Comparison of ENCODE assay signal across 16 cellular contexts in genomic region chr5:139641116-139642080, GRCh38. TPM values are rescaled to one million over a fixed set of nuclear protein-coding genes. Genes with fewer than 3 reads are reported as not detected.
DNase-seq lines count a peak whose midpoint lies in the region; ATAC-seq, FAIRE-seq and TF ChIP-seq lines count a peak whose summit lies in the region.
"Had no signal": no experiment of that assay in that cellular context is flagged by ENCODE, and none has a peak within 500 bp of the region (broad histone marks: within the 10 kb centered on the region; RNA-seq: fewer than 3 reads in every experiment).

No MANE protein-coding gene starts in this region.

- FAIRE-seq in GM12892 (lab: Jason Lieb, UNC): no peak
- FAIRE-seq: keratinocyte had no signal

- H3K4me3 ChIP-seq in HEK293 (ENCODE audit: low read depth, low read length): no peak overlapping the region
- H3K4me3 ChIP-seq in mesendoderm (ENCODE audit: low read length): no peak overlapping the region

- intact Hi-C loops in activated B cell treated with CpG ODN at 0.5 μM for 24 hours (cut with micrococcal nuclease): no loop called here

- no peaks in the 10 kb centered on the region for H3K9me3 ChIP-seq in HEK293 (ENCODE audit: control insufficient read depth, insufficient read depth, low read depth, low read length)

- peak overlapping the region; percentile 37 for H3K56ac ChIP-seq in mesendoderm (ENCODE audit: low read length)

- TF ChIP-seq CTCF in HEK293 (tag by site-specific recombination; IDR thresholded peaks at IDR 0.05) (no peak), activated B cell treated with CpG ODN at 0.5 μM for 24 hours (IDR thresholded peaks at IDR 0.05) (no peak)

- no peaks in the 10 kb centered on the region for H3K36me3 Mint-ChIP-seq in activated B cell treated with CpG ODN at 0.5 μM for 24 hours (ENCODE audit: low read depth)
- peaks cover 6 to 40% of the 10 kb centered on the region in 2 donors for H3K36me3 Mint-ChIP-seq in stimulated activated naive B cell treated with anti-CD40 and anti-IgM and Interleukin-4, amounts not matched to agents 10 μg/mL and 1 μg/mL and 100 μg/mL, for 72 hours
- H3K36me3 Mint-ChIP-seq: activated naive CD4-positive, alpha-beta T cell treated with anti-CD3 and anti-CD28 coated beads, Interleukin-2, amount 50 U/mL, for 72 hours; CD4-positive, alpha-beta memory T cell had no signal

- H2BK15ac ChIP-seq in mesendoderm (replicated peaks; ENCODE audit: low read depth): no peak overlapping the region

- no peak overlapping the region for H3K18ac ChIP-seq in mesendoderm (ENCODE audit: low read length)

- H3K4ac ChIP-seq in mesendoderm (ENCODE audit: low read depth, low read length): peak overlapping the region; percentile 4

- peaks cover 78% of the 10 kb centered on the region for H3K4me1 Mint-ChIP-seq in activated B cell treated with CpG ODN at 0.5 μM for 24 hours
- peaks cover 50 to 99% of the 10 kb centered on the region in 2 donors for H3K4me1 Mint-ChIP-seq in stimulated activated naive B cell treated with anti-CD40 and anti-IgM and Interleukin-4, amounts not matched to agents 10 μg/mL and 1 μg/mL and 100 μg/mL, for 72 hours

- no CpG with 5 or more reads among the region's 6 CpGs for WGBS in mesendoderm (ENCODE audit: extremely low coverage, insufficient coverage, low lambda C conversion rate)

- no peak overlapping the region for H3K23ac ChIP-seq in mesendoderm (ENCODE audit: low read length)

- no peaks in the 10 kb centered on the region for H3K79me2 ChIP-seq in mesendoderm (ENCODE audit: control insufficient read depth, insufficient read depth, low read length)

- H4K8ac ChIP-seq in mesendoderm (ENCODE audit: low read depth, low read length): no peak overlapping the region

- no peak overlapping the region for H2BK120ac ChIP-seq in mesendoderm (ENCODE audit: low read depth, low read length)

- H3K27me3 ChIP-seq in mesendoderm (ENCODE audit: insufficient read depth, low read length, poor library complexity): no peaks in the 10 kb centered on the region

- H3K9me3 Mint-ChIP-seq in activated B cell treated with CpG ODN at 0.5 μM for 24 hours: no peaks in the 10 kb centered on the region
- no peaks in the 10 kb centered on the region for H3K9me3 Mint-ChIP-seq in stimulated activated naive B cell treated with anti-CD40 and anti-IgM and Interleukin-4, amounts not matched to agents 10 μg/mL and 1 μg/mL and 100 μg/mL, for 72 hours
- H3K9me3 Mint-ChIP-seq: activated naive CD4-positive, alpha-beta T cell treated with anti-CD3 and anti-CD28 coated beads, Interleukin-2, amount 50 U/mL, for 72 hours; CD4-positive, alpha-beta memory T cell had no signal

- no peaks in the 10 kb centered on the region for H3K36me3 ChIP-seq in HEK293 (ENCODE audit: control insufficient read depth in 2 of 2, insufficient read depth in 1 of 2, low read length in 2 of 2)
- H3K36me3 ChIP-seq in mesendoderm (ENCODE audit: control insufficient read depth, insufficient read depth, low read length): no peaks in the 10 kb centered on the region

- peak overlapping the region; percentile 24 for H3K9ac ChIP-seq in mesendoderm (ENCODE audit: low read length)

- H4K5ac ChIP-seq in mesendoderm (ENCODE audit: low read length): no peak overlapping the region

- DNase-seq in activated B cell treated with CpG ODN at 0.5 μM for 24 hours: no peak
- DNase-seq in mesendoderm: no peak
- no peak for DNase-seq in stimulated activated naive B cell treated with anti-CD40 and anti-IgM and Interleukin-4, amounts not matched to agents 10 μg/mL and 1 μg/mL and 100 μg/mL, for 72 hours
- no peak for DNase-seq in GM12892 (ENCODE audit: insufficient read length)
- DNase-seq in iPS-NIHi7 (ENCODE audit: extremely low spot score): no peak
- DNase-seq: activated CD8-positive, alpha-beta T cell treated with anti-CD3 and anti-CD28 coated beads, Interleukin-2, amount 10 ng/mL, durations not matched to agents 7 days and 5 days; CD4-positive, alpha-beta memory T cell; central memory CD4-positive, alpha-beta T cell; GOT3; SIG-M5; stimulated activated CD4-positive, alpha-beta T cell treated with anti-CD3 and anti-CD28 coated beads, Interleukin-4, amount 100 ng/mL, for 1 hour; T1000 had no signal

- peak overlapping the region; percentile 22 for H3K27ac Mint-ChIP-seq in activated B cell treated with CpG ODN at 0.5 μM for 24 hours
- H3K27ac Mint-ChIP-seq in stimulated activated naive B cell treated with anti-CD40 and anti-IgM and Interleukin-4, amounts not matched to agents 10 μg/mL and 1 μg/mL and 100 μg/mL, for 72 hours: peak overlapping the region; percentile 71
- H3K27ac Mint-ChIP-seq: activated CD8-positive, alpha-beta T cell treated with anti-CD3 and anti-CD28 coated beads, Interleukin-2, amount 10 ng/mL, durations not matched to agents 7 days and 5 days had no signal

- H3K4me1 ChIP-seq in HEK293 (ENCODE audit: control insufficient read depth, insufficient read depth, low read length) (peaks cover 2% of the 10 kb centered on the region; the same call in 1 of the 2 replicates), mesendoderm (ENCODE audit: control insufficient read depth, low read depth, low read length) (peaks cover 41% of the 10 kb centered on the region)

- TF ChIP-seq POLR2A in GM12892 (IDR thresholded peaks at IDR 0.05; ENCODE audit: low read depth, low read length): no peak

- POLR2A ChIA-PET in HEK293 (lab: Yijun Ruan, JAX) (no interaction called here), activated B cell treated with CpG ODN at 0.5 μM for 24 hours (lab: Charles Lee) (interaction anchor here (0.6 to 9.3 kb wide), 3 partner anchors 23 to 547 kb away, joined by 11 to 417 read pairs (median 179); no protein-coding TSS in a partner anchor)

- H3K27ac ChIP-seq in HEK293 (ENCODE audit: extremely low read depth, low read depth, low read length) (no peak overlapping the region), mesendoderm (ENCODE audit: low read depth, low read length) (no peak overlapping the region)

- peaks cover 1% of the 10 kb centered on the region for H3K79me1 ChIP-seq in mesendoderm (ENCODE audit: low read length)

- no peak overlapping the region for H2AK5ac ChIP-seq in mesendoderm (ENCODE audit: low read length)

- H2BK5ac ChIP-seq in mesendoderm (ENCODE audit: low read length): peak overlapping the region; percentile 6

- CTCF ChIA-PET in HEK293 (lab: Yijun Ruan, JAX) (interaction anchor here (1.3 kb wide), 1 partner anchor 124 kb away, joined by 5 read pairs; no protein-coding TSS in a partner anchor), activated B cell treated with CpG ODN at 0.5 μM for 24 hours (lab: Charles Lee) (interaction anchor here (1.1 kb wide), 1 partner anchor 49 kb away, joined by 4 read pairs; no protein-coding TSS in a partner anchor)

- ATAC-seq in activated B cell treated with CpG ODN at 0.5 μM for 24 hours (ENCODE audit: low read depth) (no peak), GM21825 (IDR thresholded peaks at IDR 0.05; ENCODE audit: unreplicated experiment) (no peak)
- ATAC-seq in stimulated activated naive B cell treated with anti-CD40 and anti-IgM and Interleukin-4, amounts not matched to agents 10 μg/mL and 1 μg/mL and 100 μg/mL, for 72 hours (replicated peaks): no peak
- ATAC-seq: activated CD8-positive, alpha-beta T cell treated with anti-CD3 and anti-CD28 coated beads, Interleukin-2, amount 10 ng/mL, durations not matched to agents 7 days and 5 days; activated naive CD4-positive, alpha-beta T cell treated with anti-CD3 and anti-CD28 coated beads, Interleukin-2, amount 50 U/mL, for 72 hours had no signal

- H3K4me2 ChIP-seq in mesendoderm (ENCODE audit: low read length): no peak overlapping the region

- no peaks in the 10 kb centered on the region for H3K27me3 Mint-ChIP-seq in activated B cell treated with CpG ODN at 0.5 μM for 24 hours
- H3K27me3 Mint-ChIP-seq in stimulated activated naive B cell treated with anti-CD40 and anti-IgM and Interleukin-4, amounts not matched to agents 10 μg/mL and 1 μg/mL and 100 μg/mL, for 72 hours: no peaks in the 10 kb centered on the region

- no peak overlapping the region for H3K4me3 Mint-ChIP-seq in activated B cell treated with CpG ODN at 0.5 μM for 24 hours
- H3K4me3 Mint-ChIP-seq in stimulated activated naive B cell treated with anti-CD40 and anti-IgM and Interleukin-4, amounts not matched to agents 10 μg/mL and 1 μg/mL and 100 μg/mL, for 72 hours: no peak overlapping the region
- H3K4me3 Mint-ChIP-seq: activated CD8-positive, alpha-beta T cell treated with anti-CD3 and anti-CD28 coated beads, Interleukin-2, amount 10 ng/mL, durations not matched to agents 7 days and 5 days; CD4-positive, alpha-beta memory T cell had no signal

TF ChIP-seq in HEK293, 187 proteins besides CTCF, POLR2A, EP300 and RAD21:
- TF ChIP-seq, protein P1, sequence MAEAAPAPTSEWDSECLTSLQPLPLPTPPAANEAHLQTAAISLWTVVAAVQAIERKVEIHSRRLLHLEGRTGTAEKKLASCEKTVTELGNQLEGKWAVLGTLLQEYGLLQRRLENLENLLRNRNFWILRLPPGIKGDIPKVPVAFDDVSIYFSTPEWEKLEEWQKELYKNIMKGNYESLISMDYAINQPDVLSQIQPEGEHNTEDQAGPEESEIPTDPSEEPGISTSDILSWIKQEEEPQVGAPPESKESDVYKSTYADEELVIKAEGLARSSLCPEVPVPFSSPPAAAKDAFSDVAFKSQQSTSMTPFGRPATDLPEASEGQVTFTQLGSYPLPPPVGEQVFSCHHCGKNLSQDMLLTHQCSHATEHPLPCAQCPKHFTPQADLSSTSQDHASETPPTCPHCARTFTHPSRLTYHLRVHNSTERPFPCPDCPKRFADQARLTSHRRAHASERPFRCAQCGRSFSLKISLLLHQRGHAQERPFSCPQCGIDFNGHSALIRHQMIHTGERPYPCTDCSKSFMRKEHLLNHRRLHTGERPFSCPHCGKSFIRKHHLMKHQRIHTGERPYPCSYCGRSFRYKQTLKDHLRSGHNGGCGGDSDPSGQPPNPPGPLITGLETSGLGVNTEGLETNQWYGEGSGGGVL (tag by site-specific recombination; IDR thresholded peaks at IDR 0.05): no peak
- no peak for TF ChIP-seq ZNF596 (tag by site-specific recombination; IDR thresholded peaks at IDR 0.05)
- TF ChIP-seq ZNF521 (tag by site-specific recombination; IDR thresholded peaks at IDR 0.05): no peak
- TF ChIP-seq ZNF341 (tag by site-specific recombination; IDR thresholded peaks at IDR 0.05; ENCODE audit: low read depth): 0 out of 2 replicates have a peak, but pooled peaks have one; percentile 17
- TF ChIP-seq ZBTB17 (tag by site-specific recombination; IDR thresholded peaks at IDR 0.05): 0 out of 2 replicates have a peak, but pooled peaks have one; percentile 3

RNA-seq across cellular contexts. Expression of gene CXXC5, which starts 6.8 kb away (rescaled TPM):
- total RNA-seq in activated B cell treated with CpG ODN at 0.5 μM for 24 hours: 94.9 and 115 TPM in 2 replicates
- polyA plus RNA-seq in mesendoderm (2013, experiment 1 of 2): 90.1 TPM
- polyA plus RNA-seq in mesendoderm (2013, experiment 2 of 2): 88.3 TPM
- 22.4 TPM for polyA plus RNA-seq in GM12892 (2012; ENCODE audit: missing spikeins)
